ENCODE assay signal across 20 cellular contexts in the genomic region with DNA sequence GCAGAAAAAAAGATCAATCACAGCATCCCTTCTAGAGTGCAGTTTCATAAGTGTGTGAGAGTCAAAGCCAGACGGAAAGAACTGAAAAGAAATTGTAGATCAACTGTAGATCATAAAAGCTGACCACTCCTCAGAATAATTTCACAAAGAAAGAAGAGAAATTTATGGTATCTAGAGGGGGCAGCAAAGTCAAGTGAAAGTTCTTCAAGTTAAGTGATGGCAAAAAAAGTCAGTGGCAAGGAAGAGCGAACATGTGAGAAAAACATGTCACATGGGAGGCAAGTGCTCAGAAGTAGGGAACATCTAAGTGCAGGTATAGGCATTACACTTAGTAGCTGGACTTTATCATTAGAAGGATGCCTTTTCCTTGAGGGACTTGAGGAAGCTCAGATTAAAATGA.
A peak's percentile ranks its signal among the peaks of the same experiment; 100 is the strongest.
DNase-seq lines count a peak whose midpoint lies in the region; ATAC-seq, FAIRE-seq and TF ChIP-seq lines count a peak whose summit lies in the region.
"Had no signal": no experiment of that assay in that cellular context is flagged by ENCODE, and none has a peak within 500 bp of the region (broad histone marks: within the 10 kb centered on the region; RNA-seq: fewer than 3 reads in every experiment).

No MANE protein-coding gene starts in this region.

- no peak overlapping the region for H2BK5ac ChIP-seq in H1 (ENCODE audit: low read depth, low read length)

- H4K8ac ChIP-seq in H1 (ENCODE audit: extremely low read depth, insufficient read depth, low read length): no peak overlapping the region

- DNase-seq in DMS53 (lab: John Stamatoyannopoulos, UW): peak; percentile 11
- no peak for DNase-seq in DMS53 treated with DMSO at 0.1 percent for 48 hours (lab: John Stamatoyannopoulos, UW; ENCODE audit: unreplicated experiment)
- peak; percentile 18 for DNase-seq in A673 (ENCODE audit: low spot score)
- DNase-seq in H1 (ENCODE audit: low read depth in 1 of 2, low spot score in 2 of 2): no peak
- DNase-seq in activated CD4-positive, alpha-beta memory T cell treated with anti-CD3 and anti-CD28 coated beads, Interleukin-2, amount 10 ng/mL, durations not matched to agents 7 days and 5 days: no peak
- DNase-seq in T-helper 2 cell treated with Interferon-gamma antibody and Interleukin-4, amounts not matched to agents 5 μg/mL and 100 μg/mL, for 36 hours (ENCODE audit: low spot score): no peak
- DNase-seq in activated naive CD8-positive, alpha-beta T cell treated with anti-CD3 and anti-CD28 coated beads, Interleukin-2, amount 50 U/mL, for 24 hours: no peak
- DNase-seq: AML-193; Calu3; CD4-positive, alpha-beta T cell; DMS 273 treated with DMSO at 0.1 percent for 48 hours; DMS79 treated with DMSO at 0.1 percent for 48 hours; GDM1; IMR-90 had no signal

- H3K9me3 ChIP-seq in A673 (ENCODE audit: low read depth, low read length, poor library complexity, severe bottlenecking): no peaks in the 10 kb centered on the region
- H3K9me3 ChIP-seq in H1 (ENCODE audit: insufficient read depth in 2 of 2, low read depth in 1 of 2, low read length in 1 of 2): no peaks in the 10 kb centered on the region
- H3K9me3 ChIP-seq: BLaER1 treated with 17β-estradiol and CSF1 and Interleukin-3, amounts not matched to agents 10 nM and 100 nM had no signal

- no peaks in the 10 kb centered on the region; the same call in 1 of the 2 replicates for H3K23me2 ChIP-seq in H1 (ENCODE audit: low read depth, low read length)

- no peak overlapping the region for H3K4ac ChIP-seq in H1 (replicated peaks; ENCODE audit: insufficient read length, low read depth, low read length)

- BruUV-seq in A673 (replicated peaks; lab: Mats Ljungman, UMichigan): no TSS peak

- no peak overlapping the region for H3K9ac ChIP-seq in H1 (replicated peaks in 1 of 4; ENCODE audit: extremely low read depth in 1 of 4, low read depth in 3 of 4, low read length in 3 of 4)
- H3K9ac ChIP-seq: BLaER1 treated with 17β-estradiol and CSF1 and Interleukin-3, amounts not matched to agents 10 nM and 100 nM had no signal

- H3K79me1 ChIP-seq in H1 (ENCODE audit: low read depth, low read length): no peaks in the 10 kb centered on the region

- H3K27ac ChIP-seq in A673 (ENCODE audit: low read depth, low read length, poor library complexity, severe bottlenecking) (no peak overlapping the region), H1 (ENCODE audit: low read depth, low read length) (no peak overlapping the region)
- H3K27ac ChIP-seq: 22Rv1; BLaER1 treated with 17β-estradiol and CSF1 and Interleukin-3, amounts not matched to agents 10 nM and 100 nM had no signal

- no peak overlapping the region for H2BK20ac ChIP-seq in H1 (ENCODE audit: low read length)

- intact Hi-C loops in A673 (cut with micrococcal nuclease; ENCODE audit: unreplicated experiment): no loop called here

- peak; percentile 37; the same call in 1 of the 2 replicates for TF ChIP-seq RAD21 in Ishikawa (IDR thresholded peaks at IDR 0.05; ENCODE audit: low read depth)
- peak; percentile 51 to 57 for TF ChIP-seq RAD21 in H1 (IDR thresholded peaks at IDR 0.05 in 1 of 2, conservative IDR thresholded peaks at IDR 0.05 in 1 of 2; ENCODE audit: low read depth in 2 of 2, low read length in 2 of 2)

- H4K5ac ChIP-seq in H1 (ENCODE audit: insufficient read length, low read depth, low read length): no peak overlapping the region

- TF ChIP-seq CTCF in A673 (conservative IDR thresholded peaks at IDR 0.05; ENCODE audit: low read depth, low read length) (peak; percentile 16; the same call in 1 of the 2 replicates), H1 (IDR thresholded peaks at IDR 0.05; ENCODE audit: control extremely low read depth in 1 of 3, insufficient read depth in 1 of 3, low read depth in 1 of 3, low read length in 3 of 3) (peak in 1 of 3 experiments; percentile 11; a peak in 1 of 4 replicates)

- H2BK15ac ChIP-seq in H1 (ENCODE audit: low read length): no peak overlapping the region

- WGBS in H1 (ENCODE audit: extremely low coverage in 1 of 2, insufficient coverage in 1 of 2, insufficient read length in 1 of 2, insufficient replicate concordance in 2 of 2, low coverage in 1 of 2, low lambda C conversion rate in 2 of 2, missing lambda C conversion rate in 1 of 2), 2 experiments: 71% methylated on average over 2 of the region's 2 CpGs; no CpG with 5 or more reads in 1 of the 2 experiments

- CTCF ChIA-PET in A673 (lab: Charles Lee) (no interaction called here), H1 (lab: Charles Lee; ENCODE audit: partially characterized antibody) (no interaction called here)
- CTCF ChIA-PET in activated CD4-positive, alpha-beta memory T cell treated with anti-CD3 and anti-CD28 coated beads, Interleukin-2, amount 10 ng/mL, durations not matched to agents 7 days and 5 days (lab: Charles Lee): no interaction called here

- no peak overlapping the region for H3K18ac ChIP-seq in H1 (ENCODE audit: extremely low read depth, low read length)

- no peak overlapping the region for H3K14ac ChIP-seq in H1 (ENCODE audit: insufficient read length)

- no peak overlapping the region for H2BK12ac ChIP-seq in H1 (ENCODE audit: low read depth, low read length)

- no peak overlapping the region for H3K56ac ChIP-seq in H1 (replicated peaks; ENCODE audit: insufficient read length, low read depth, low read length)

- no peak for TF ChIP-seq EP300 in Ishikawa (IDR thresholded peaks at IDR 0.05; ENCODE audit: borderline replicate concordance)
- TF ChIP-seq EP300 in H1 (IDR thresholded peaks at IDR 0.05; ENCODE audit: borderline replicate concordance in 1 of 2, low read depth in 2 of 2, low read length in 2 of 2): no peak

- no peaks in the 10 kb centered on the region for H3K4me1 ChIP-seq in A673 (ENCODE audit: insufficient read depth, low read length, poor library complexity, severe bottlenecking)
- no peaks in the 10 kb centered on the region for H3K4me1 ChIP-seq in H1 (replicated peaks in 1 of 4; ENCODE audit: control insufficient read depth in 3 of 4, insufficient read depth in 4 of 4, low read length in 3 of 4)
- H3K4me1 ChIP-seq: BLaER1 treated with 17β-estradiol and CSF1 and Interleukin-3, amounts not matched to agents 10 nM and 100 nM had no signal

- H3K4me3 Mint-ChIP-seq in activated CD4-positive, alpha-beta memory T cell treated with anti-CD3 and anti-CD28 coated beads, Interleukin-2, amount 10 ng/mL, durations not matched to agents 7 days and 5 days: no peak overlapping the region
- no peak overlapping the region for H3K4me3 Mint-ChIP-seq in T-helper 2 cell treated with Interferon-gamma antibody and Interleukin-4, amounts not matched to agents 5 μg/mL and 100 μg/mL, for 36 hours
- no peak overlapping the region for H3K4me3 Mint-ChIP-seq in activated naive CD8-positive, alpha-beta T cell treated with anti-CD3 and anti-CD28 coated beads, Interleukin-2, amount 50 U/mL, for 24 hours
- H3K4me3 Mint-ChIP-seq: CD4-positive, alpha-beta T cell had no signal

- ATAC-seq in activated naive CD8-positive, alpha-beta T cell treated with anti-CD3 and anti-CD28 coated beads, Interleukin-2, amount 50 U/mL, for 24 hours: no peak
- ATAC-seq: HCT116 had no signal

- no peaks in the 10 kb centered on the region for H3K27me3 Mint-ChIP-seq in activated CD4-positive, alpha-beta memory T cell treated with anti-CD3 and anti-CD28 coated beads, Interleukin-2, amount 10 ng/mL, durations not matched to agents 7 days and 5 days
- H3K27me3 Mint-ChIP-seq in T-helper 2 cell treated with Interferon-gamma antibody and Interleukin-4, amounts not matched to agents 5 μg/mL and 100 μg/mL, for 36 hours (ENCODE audit: low read depth): no peaks in the 10 kb centered on the region
- H3K27me3 Mint-ChIP-seq in activated naive CD8-positive, alpha-beta T cell treated with anti-CD3 and anti-CD28 coated beads, Interleukin-2, amount 50 U/mL, for 24 hours: no peaks in the 10 kb centered on the region
- H3K27me3 Mint-ChIP-seq: CD4-positive, alpha-beta T cell had no signal

- no peak overlapping the region for H3K4me2 ChIP-seq in H1 (ENCODE audit: insufficient read depth in 1 of 2, low read depth in 2 of 2, low read length in 2 of 2)
- H3K4me2 ChIP-seq: BLaER1 treated with 17β-estradiol and CSF1 and Interleukin-3, amounts not matched to agents 10 nM and 100 nM had no signal

- H2BK120ac ChIP-seq in H1 (replicated peaks; ENCODE audit: low read depth, low read length): no peak overlapping the region

- no peak overlapping the region for H3K27ac Mint-ChIP-seq in activated CD4-positive, alpha-beta memory T cell treated with anti-CD3 and anti-CD28 coated beads, Interleukin-2, amount 10 ng/mL, durations not matched to agents 7 days and 5 days
- H3K27ac Mint-ChIP-seq in T-helper 2 cell treated with Interferon-gamma antibody and Interleukin-4, amounts not matched to agents 5 μg/mL and 100 μg/mL, for 36 hours: no peak overlapping the region
- H3K27ac Mint-ChIP-seq in activated naive CD8-positive, alpha-beta T cell treated with anti-CD3 and anti-CD28 coated beads, Interleukin-2, amount 50 U/mL, for 24 hours: no peak overlapping the region
- H3K27ac Mint-ChIP-seq: CD4-positive, alpha-beta T cell had no signal

- H2AK5ac ChIP-seq in H1 (ENCODE audit: low read depth, low read length): no peak overlapping the region

- TF ChIP-seq POLR2A in H1 (IDR thresholded peaks at IDR 0.05; ENCODE audit: control extremely low read depth in 1 of 2, low read depth in 2 of 2, low read length in 2 of 2): no peak

- H4K20me1 ChIP-seq in H1 (replicated peaks in 1 of 2; ENCODE audit: control insufficient read depth in 1 of 2, insufficient read depth in 2 of 2, low read length in 2 of 2): no peaks in the 10 kb centered on the region
- H4K20me1 ChIP-seq: BLaER1 treated with 17β-estradiol and CSF1 and Interleukin-3, amounts not matched to agents 10 nM and 100 nM had no signal

- FAIRE-seq in H1 (lab: Jason Lieb, UNC): no peak
- FAIRE-seq: GM12892, GM19239 had no signal

- H3K4me3 ChIP-seq in A673 (ENCODE audit: low read depth, low read length, poor library complexity, severe bottlenecking) (no peak overlapping the region), H1 (ENCODE audit: extremely low read depth in 1 of 4, insufficient read depth in 2 of 4, low read depth in 3 of 4, low read length in 4 of 4) (no peak overlapping the region)
- H3K4me3 ChIP-seq: BLaER1 treated with 17β-estradiol and CSF1 and Interleukin-3, amounts not matched to agents 10 nM and 100 nM had no signal

- no peaks in the 10 kb centered on the region for H3K4me1 Mint-ChIP-seq in activated CD4-positive, alpha-beta memory T cell treated with anti-CD3 and anti-CD28 coated beads, Interleukin-2, amount 10 ng/mL, durations not matched to agents 7 days and 5 days
- no peaks in the 10 kb centered on the region for H3K4me1 Mint-ChIP-seq in T-helper 2 cell treated with Interferon-gamma antibody and Interleukin-4, amounts not matched to agents 5 μg/mL and 100 μg/mL, for 36 hours (ENCODE audit: low read depth)
- H3K4me1 Mint-ChIP-seq in activated naive CD8-positive, alpha-beta T cell treated with anti-CD3 and anti-CD28 coated beads, Interleukin-2, amount 50 U/mL, for 24 hours: no peaks in the 10 kb centered on the region

- POLR2A ChIA-PET in A673 (lab: Charles Lee; ENCODE audit: low non-redundant PET): no interaction called here
- POLR2A ChIA-PET in H1 (lab: Charles Lee; ENCODE audit: partially characterized antibody): no interaction called here
- POLR2A ChIA-PET in activated CD4-positive, alpha-beta memory T cell treated with anti-CD3 and anti-CD28 coated beads, Interleukin-2, amount 10 ng/mL, durations not matched to agents 7 days and 5 days (lab: Charles Lee): no interaction called here

- H3K9me3 Mint-ChIP-seq in activated CD4-positive, alpha-beta memory T cell treated with anti-CD3 and anti-CD28 coated beads, Interleukin-2, amount 10 ng/mL, durations not matched to agents 7 days and 5 days: no peaks in the 10 kb centered on the region
- H3K9me3 Mint-ChIP-seq in T-helper 2 cell treated with Interferon-gamma antibody and Interleukin-4, amounts not matched to agents 5 μg/mL and 100 μg/mL, for 36 hours: peaks cover 8% of the 10 kb centered on the region
- H3K9me3 Mint-ChIP-seq in activated naive CD8-positive, alpha-beta T cell treated with anti-CD3 and anti-CD28 coated beads, Interleukin-2, amount 50 U/mL, for 24 hours: peaks cover 17% of the 10 kb centered on the region

- H3K36me3 ChIP-seq in A673 (ENCODE audit: insufficient read depth, low read length, poor library complexity, severe bottlenecking) (no peaks in the 10 kb centered on the region), H1 (ENCODE audit: control insufficient read depth in 2 of 4, insufficient read depth in 4 of 4, low read length in 3 of 4) (no peaks in the 10 kb centered on the region)
- H3K36me3 ChIP-seq: BLaER1 treated with 17β-estradiol and CSF1 and Interleukin-3, amounts not matched to agents 10 nM and 100 nM had no signal

- no peak overlapping the region for H2AFZ ChIP-seq in H1 (ENCODE audit: low read length)

- H3K27me3 ChIP-seq in A673 (replicated peaks; ENCODE audit: insufficient read depth, low read depth, low read length, poor library complexity): no peaks in the 10 kb centered on the region
- no peaks in the 10 kb centered on the region for H3K27me3 ChIP-seq in H1 (replicated peaks in 1 of 4; ENCODE audit: control insufficient read depth in 3 of 4, extremely low read depth in 1 of 4, insufficient read depth in 3 of 4, low read length in 3 of 4)

- no peak overlapping the region for H3K23ac ChIP-seq in H1 (ENCODE audit: insufficient read length)

- no peak overlapping the region for H4K91ac ChIP-seq in H1 (replicated peaks; ENCODE audit: insufficient read length, low read length)

- H3K36me3 Mint-ChIP-seq in activated CD4-positive, alpha-beta memory T cell treated with anti-CD3 and anti-CD28 coated beads, Interleukin-2, amount 10 ng/mL, durations not matched to agents 7 days and 5 days (ENCODE audit: low read depth): no peaks in the 10 kb centered on the region
- H3K36me3 Mint-ChIP-seq in T-helper 2 cell treated with Interferon-gamma antibody and Interleukin-4, amounts not matched to agents 5 μg/mL and 100 μg/mL, for 36 hours (ENCODE audit: low read depth): no peaks in the 10 kb centered on the region
- H3K36me3 Mint-ChIP-seq in activated naive CD8-positive, alpha-beta T cell treated with anti-CD3 and anti-CD28 coated beads, Interleukin-2, amount 50 U/mL, for 24 hours (ENCODE audit: low read depth): no peaks in the 10 kb centered on the region

- no peaks in the 10 kb centered on the region for H3K79me2 ChIP-seq in H1 (ENCODE audit: control insufficient read depth in 1 of 2, insufficient read depth in 2 of 2, low read length in 2 of 2)

Comparison
In these comparisons a context has a peak if more than half of its experiments do, and no peak if none do; other contexts are left out.
1. DNase-seq: peak in DMS53 (single experiment) and A673 (single experiment); none in DMS53 treated with DMSO at 0.1 percent for 48 hours (single experiment), H1 (0 of 2), activated CD4-positive, alpha-beta memory T cell treated with anti-CD3 and anti-CD28 coated beads, Interleukin-2, amount 10 ng/mL, durations not matched to agents 7 days and 5 days (single experiment), T-helper 2 cell treated with Interferon-gamma antibody and Interleukin-4, amounts not matched to agents 5 μg/mL and 100 μg/mL, for 36 hours (single experiment) and activated naive CD8-positive, alpha-beta T cell treated with anti-CD3 and anti-CD28 coated beads, Interleukin-2, amount 50 U/mL, for 24 hours (single experiment).